Comparison of ENCODE assay signal across 1 cellular context in genomic region chr5:67235399-67236110, GRCh38.
TF ChIP-seq lines count a peak whose summit lies in the region.

No MANE protein-coding gene starts in this region.

TF ChIP-seq in HepG2, 621 proteins besides CTCF, POLR2A, EP300 and RAD21 (continued from another document and continues in another):
- TF ChIP-seq, protein P1, sequence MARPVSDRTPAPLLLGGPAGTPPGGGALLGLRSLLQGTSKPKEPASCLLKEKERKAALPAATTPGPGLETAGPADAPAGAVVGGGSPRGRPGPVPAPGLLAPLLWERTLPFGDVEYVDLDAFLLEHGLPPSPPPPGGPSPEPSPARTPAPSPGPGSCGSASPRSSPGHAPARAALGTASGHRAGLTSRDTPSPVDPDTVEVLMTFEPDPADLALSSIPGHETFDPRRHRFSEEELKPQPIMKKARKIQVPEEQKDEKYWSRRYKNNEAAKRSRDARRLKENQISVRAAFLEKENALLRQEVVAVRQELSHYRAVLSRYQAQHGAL (CRISPR knock-in tag; IDR thresholded peaks at IDR 0.05; ENCODE audit: not compliant biosample characterization) = no peak
- TF ChIP-seq, protein P2, sequence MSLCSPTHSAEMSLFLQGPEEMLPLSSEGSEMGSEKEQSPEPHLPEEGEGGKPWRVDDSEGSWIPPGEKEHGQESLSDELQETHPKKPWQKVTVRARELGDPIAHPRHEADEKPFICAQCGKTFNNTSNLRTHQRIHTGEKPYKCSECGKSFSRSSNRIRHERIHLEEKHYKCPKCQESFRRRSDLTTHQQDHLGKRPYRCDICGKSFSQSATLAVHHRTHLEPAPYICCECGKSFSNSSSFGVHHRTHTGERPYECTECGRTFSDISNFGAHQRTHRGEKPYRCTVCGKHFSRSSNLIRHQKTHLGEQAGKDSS (CRISPR knock-in tag; IDR thresholded peaks at IDR 0.05; ENCODE audit: borderline replicate concordance, low read depth) = 0 out of 2 replicates have a peak, but pooled peaks have one; percentile 35
- TF ChIP-seq ZBTB3 (CRISPR knock-in tag; IDR thresholded peaks at IDR 0.05; ENCODE audit: borderline replicate concordance, low read depth) (no peak), RERE (CRISPR knock-in tag; IDR thresholded peaks at IDR 0.05; ENCODE audit: low read depth) (no peak), RNF219 (CRISPR knock-in tag; IDR thresholded peaks at IDR 0.05) (no peak), MAF1 (CRISPR knock-in tag; IDR thresholded peaks at IDR 0.05; ENCODE audit: borderline replicate concordance) (no peak), ZNF841 (CRISPR knock-in tag; IDR thresholded peaks at IDR 0.05; ENCODE audit: borderline replicate concordance) (no peak), ZNF563 (CRISPR knock-in tag; IDR thresholded peaks at IDR 0.05) (no peak), FOSL2 (CRISPR knock-in tag; IDR thresholded peaks at IDR 0.05) (0 out of 2 replicates have a peak, but pooled peaks have one; percentile 13), MAX (IDR thresholded peaks at IDR 0.05) (peak; percentile 31; the same call in 1 of the 2 replicates), AGO2 (optimal IDR thresholded peaks at IDR 0.05; ENCODE audit: low read depth, low read length) (no peak), PRMT3 (CRISPR knock-in tag; IDR thresholded peaks at IDR 0.05; ENCODE audit: borderline replicate concordance, low read depth) (no peak), ZNF556 (CRISPR knock-in tag; IDR thresholded peaks at IDR 0.05; ENCODE audit: borderline replicate concordance) (peak; percentile 84; the same call in 1 of the 2 replicates), ZNF776 (CRISPR knock-in tag; IDR thresholded peaks at IDR 0.05) (no peak), FOXA3 (CRISPR knock-in tag; IDR thresholded peaks at IDR 0.05) (peak; percentile 80), ZSCAN9 (CRISPR knock-in tag; IDR thresholded peaks at IDR 0.05; ENCODE audit: borderline replicate concordance) (peak; percentile 64; the same call in 1 of the 2 replicates), BCL6 (CRISPR knock-in tag; IDR thresholded peaks at IDR 0.05) (0 out of 2 replicates have a peak, but pooled peaks have one; percentile 51), ZNF609 (CRISPR knock-in tag; IDR thresholded peaks at IDR 0.05; ENCODE audit: borderline replicate concordance) (peak; percentile 30; the same call in 1 of the 2 replicates), ZNF850 (CRISPR knock-in tag; conservative IDR thresholded peaks at IDR 0.05) (no peak), BCL3 (CRISPR knock-in tag; IDR thresholded peaks at IDR 0.05) (no peak), ZBTB1 (CRISPR knock-in tag; IDR thresholded peaks at IDR 0.05; ENCODE audit: borderline replicate concordance) (no peak)
- TF ChIP-seq, protein P3, sequence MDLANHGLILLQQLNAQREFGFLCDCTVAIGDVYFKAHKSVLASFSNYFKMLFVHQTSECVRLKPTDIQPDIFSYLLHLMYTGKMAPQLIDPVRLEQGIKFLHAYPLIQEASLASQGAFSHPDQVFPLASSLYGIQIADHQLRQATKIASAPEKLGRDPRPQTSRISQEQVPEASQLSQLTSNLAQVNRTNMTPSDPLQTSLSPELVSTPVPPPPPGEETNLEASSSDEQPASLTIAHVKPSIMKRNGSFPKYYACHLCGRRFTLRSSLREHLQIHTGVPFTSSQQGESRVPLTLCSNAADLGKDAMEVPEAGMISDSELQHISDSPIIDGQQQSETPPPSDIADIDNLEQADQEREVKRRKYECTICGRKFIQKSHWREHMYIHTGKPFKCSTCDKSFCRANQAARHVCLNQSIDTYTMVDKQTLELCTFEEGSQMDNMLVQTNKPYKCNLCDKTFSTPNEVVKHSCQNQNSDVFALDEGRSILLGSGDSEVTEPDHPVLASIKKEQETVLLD (CRISPR knock-in tag; IDR thresholded peaks at IDR 0.05; ENCODE audit: low read depth) = no peak
- TF ChIP-seq, protein P4, sequence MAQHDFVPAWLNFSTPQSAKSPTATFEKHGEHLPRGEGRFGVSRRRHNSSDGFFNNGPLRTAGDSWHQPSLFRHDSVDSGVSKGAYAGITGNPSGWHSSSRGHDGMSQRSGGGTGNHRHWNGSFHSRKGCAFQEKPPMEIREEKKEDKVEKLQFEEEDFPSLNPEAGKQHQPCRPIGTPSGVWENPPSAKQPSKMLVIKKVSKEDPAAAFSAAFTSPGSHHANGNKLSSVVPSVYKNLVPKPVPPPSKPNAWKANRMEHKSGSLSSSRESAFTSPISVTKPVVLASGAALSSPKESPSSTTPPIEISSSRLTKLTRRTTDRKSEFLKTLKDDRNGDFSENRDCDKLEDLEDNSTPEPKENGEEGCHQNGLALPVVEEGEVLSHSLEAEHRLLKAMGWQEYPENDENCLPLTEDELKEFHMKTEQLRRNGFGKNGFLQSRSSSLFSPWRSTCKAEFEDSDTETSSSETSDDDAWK (CRISPR knock-in tag; IDR thresholded peaks at IDR 0.05) = no peak
- TF ChIP-seq, protein P5, sequence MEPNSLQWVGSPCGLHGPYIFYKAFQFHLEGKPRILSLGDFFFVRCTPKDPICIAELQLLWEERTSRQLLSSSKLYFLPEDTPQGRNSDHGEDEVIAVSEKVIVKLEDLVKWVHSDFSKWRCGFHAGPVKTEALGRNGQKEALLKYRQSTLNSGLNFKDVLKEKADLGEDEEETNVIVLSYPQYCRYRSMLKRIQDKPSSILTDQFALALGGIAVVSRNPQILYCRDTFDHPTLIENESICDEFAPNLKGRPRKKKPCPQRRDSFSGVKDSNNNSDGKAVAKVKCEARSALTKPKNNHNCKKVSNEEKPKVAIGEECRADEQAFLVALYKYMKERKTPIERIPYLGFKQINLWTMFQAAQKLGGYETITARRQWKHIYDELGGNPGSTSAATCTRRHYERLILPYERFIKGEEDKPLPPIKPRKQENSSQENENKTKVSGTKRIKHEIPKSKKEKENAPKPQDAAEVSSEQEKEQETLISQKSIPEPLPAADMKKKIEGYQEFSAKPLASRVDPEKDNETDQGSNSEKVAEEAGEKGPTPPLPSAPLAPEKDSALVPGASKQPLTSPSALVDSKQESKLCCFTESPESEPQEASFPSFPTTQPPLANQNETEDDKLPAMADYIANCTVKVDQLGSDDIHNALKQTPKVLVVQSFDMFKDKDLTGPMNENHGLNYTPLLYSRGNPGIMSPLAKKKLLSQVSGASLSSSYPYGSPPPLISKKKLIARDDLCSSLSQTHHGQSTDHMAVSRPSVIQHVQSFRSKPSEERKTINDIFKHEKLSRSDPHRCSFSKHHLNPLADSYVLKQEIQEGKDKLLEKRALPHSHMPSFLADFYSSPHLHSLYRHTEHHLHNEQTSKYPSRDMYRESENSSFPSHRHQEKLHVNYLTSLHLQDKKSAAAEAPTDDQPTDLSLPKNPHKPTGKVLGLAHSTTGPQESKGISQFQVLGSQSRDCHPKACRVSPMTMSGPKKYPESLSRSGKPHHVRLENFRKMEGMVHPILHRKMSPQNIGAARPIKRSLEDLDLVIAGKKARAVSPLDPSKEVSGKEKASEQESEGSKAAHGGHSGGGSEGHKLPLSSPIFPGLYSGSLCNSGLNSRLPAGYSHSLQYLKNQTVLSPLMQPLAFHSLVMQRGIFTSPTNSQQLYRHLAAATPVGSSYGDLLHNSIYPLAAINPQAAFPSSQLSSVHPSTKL (CRISPR knock-in tag; IDR thresholded peaks at IDR 0.05) = peak; percentile 92
- TF ChIP-seq, protein P6, sequence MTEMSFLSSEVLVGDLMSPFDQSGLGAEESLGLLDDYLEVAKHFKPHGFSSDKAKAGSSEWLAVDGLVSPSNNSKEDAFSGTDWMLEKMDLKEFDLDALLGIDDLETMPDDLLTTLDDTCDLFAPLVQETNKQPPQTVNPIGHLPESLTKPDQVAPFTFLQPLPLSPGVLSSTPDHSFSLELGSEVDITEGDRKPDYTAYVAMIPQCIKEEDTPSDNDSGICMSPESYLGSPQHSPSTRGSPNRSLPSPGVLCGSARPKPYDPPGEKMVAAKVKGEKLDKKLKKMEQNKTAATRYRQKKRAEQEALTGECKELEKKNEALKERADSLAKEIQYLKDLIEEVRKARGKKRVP (CRISPR knock-in tag; IDR thresholded peaks at IDR 0.05) = peak in 1 of 2 experiments; percentile 51; a peak in 2 of 4 replicates
